In the genomic region with DNA sequence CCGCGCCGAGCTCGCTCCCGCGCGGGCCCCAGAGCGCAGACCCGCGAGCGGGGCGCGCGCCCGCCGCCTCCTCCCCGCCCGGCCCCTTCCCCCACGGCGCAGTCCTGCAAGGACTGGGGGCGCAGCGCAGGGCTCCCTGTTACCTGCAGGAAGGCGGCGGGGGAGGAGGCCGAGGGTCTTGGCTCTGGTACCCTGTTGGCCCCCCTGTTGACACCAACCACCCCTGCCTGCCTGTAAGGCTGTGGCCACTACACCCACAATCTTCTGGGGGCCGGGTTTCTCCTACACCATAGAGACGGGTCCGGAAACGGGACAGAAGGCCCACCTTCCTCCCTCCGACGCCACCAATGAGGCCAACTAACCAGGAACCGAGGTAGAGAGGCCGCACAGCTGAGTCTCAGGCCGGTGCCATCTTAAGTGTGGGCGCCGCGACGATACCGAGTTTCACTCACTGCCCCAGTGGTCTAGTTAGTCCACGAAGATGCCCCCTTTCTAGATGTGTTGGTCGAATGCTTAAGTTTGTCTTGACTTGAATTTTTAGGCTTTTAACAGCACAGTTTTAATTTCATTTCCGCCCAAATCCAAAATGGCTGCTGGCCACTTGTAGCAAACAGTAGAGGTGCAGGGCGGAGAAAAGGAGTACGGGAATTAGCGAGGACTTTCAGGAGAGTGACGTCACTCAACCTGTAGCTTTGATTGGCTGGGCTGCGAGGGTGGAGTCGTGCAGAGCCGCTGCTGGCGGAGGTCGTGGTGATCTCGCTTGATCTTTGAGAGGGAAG, we compare ENCODE assay signal across 8 cellular contexts. TPM values are rescaled to one million over a fixed set of nuclear protein-coding genes. Genes with fewer than 3 reads are reported as not detected.
DNase-seq lines count a peak whose midpoint lies in the region; ATAC-seq and TF ChIP-seq lines count a peak whose summit lies in the region.

Gene SCYL3, minus strand, starts transcription at position 252 of the 779 bp plus-strand sequence. CDS start 5,056 bp downstream, outside the sequence.

- peak within 1 kb of the TSS; percentile 100 for H3K27ac Mint-ChIP-seq in natural killer cell

- peaks cover under 1% of the 10 kb centered on the region; the same call in 1 of the 2 replicates for H3K36me3 ChIP-seq in RWPE2 (ENCODE audit: low read depth)

- ATAC-seq in RWPE2 (ENCODE audit: low read depth) (peak; percentile 94), natural killer cell (peak; percentile 84 to 95 (median 87))

- peak within 1 kb of the TSS; percentile 62 for H3K4me3 ChIP-seq in RWPE2 (ENCODE audit: severe bottlenecking)

- H3K36me3 Mint-ChIP-seq in natural killer cell, result no peaks in the 10 kb centered on the region

- intact Hi-C loops in natural killer cell (cut with micrococcal nuclease), result loop anchor here (1.0 to 5.0 kb wide), 7 partner anchors 99 to 1957 kb away; partner anchors contain the start of genes DCAF6, GORAB, KIFAP3 and METTL13

- peak; percentile 98 for DNase-seq in EH (ENCODE audit: low read depth)
- peak; percentile 98 for DNase-seq in H4 (ENCODE audit: low spot score)
- DNase-seq in LoVo (ENCODE audit: low spot score), result peak; percentile 95
- peak; percentile 94 for DNase-seq in RWPE2 (ENCODE audit: low spot score)
- DNase-seq in activated T-helper 9 cell treated with anti-CD3 and anti-CD28 coated beads, Interleukin-2, amount 50 U/mL, for 16 hours (ENCODE audit: low read depth), result peak; percentile 82
- DNase-seq in fibroblast of peridontal ligament (ENCODE audit: extremely low read depth), result peak; percentile 99
- peak; percentile 84 for DNase-seq in natural killer cell
- DNase-seq in stimulated activated naive CD4-positive, alpha-beta T cell treated with Interleukin-2 at 50 U/mL for 16 hours (lab: John Stamatoyannopoulos, UW), result peak; percentile 88

- peak within 1 kb of the TSS; percentile 67 for H3K27ac ChIP-seq in RWPE2 (ENCODE audit: poor library complexity, severe bottlenecking)

- peak within 1 kb of the TSS; percentile 94 for H3K4me3 Mint-ChIP-seq in natural killer cell

- H3K9me3 Mint-ChIP-seq in natural killer cell, result no peaks in the 10 kb centered on the region

- peaks cover 8 to 12% of the 10 kb centered on the region in 2 donors for H3K27me3 Mint-ChIP-seq in natural killer cell (ENCODE audit: low read depth in 2 of 2)

- no peaks in the 10 kb centered on the region for H3K27me3 ChIP-seq in RWPE2 (ENCODE audit: insufficient read depth, poor library complexity, severe bottlenecking)

- TF ChIP-seq CTCF in RWPE2 (IDR thresholded peaks at IDR 0.05; ENCODE audit: poor library complexity, severe bottlenecking) (no peak), natural killer cell (IDR thresholded peaks at IDR 0.05) (no peak)

- peaks cover 20% of the 10 kb centered on the region for H3K4me1 ChIP-seq in RWPE2 (ENCODE audit: insufficient read depth, poor library complexity, severe bottlenecking)

- no peaks in the 10 kb centered on the region for H3K9me3 ChIP-seq in RWPE2 (ENCODE audit: severe bottlenecking)

- H3K4me1 Mint-ChIP-seq in natural killer cell, result peaks cover 46 to 49% of the 10 kb centered on the region in 2 donors

RNA-seq across cellular contexts. Expression of gene SCYL3, which starts in this region (rescaled TPM):
- 5.9 and 6.0 TPM in 2 replicates for total RNA-seq in H4 (2014; rRNA removed; shearing (Covaris generic))
- 10 to 100 TPM in 1 of 3 donors, 1 to 10 TPM in 2; 6.0 to 12.3 (median 7.0) TPM for total RNA-seq in natural killer cell

Comparison
In these comparisons a context has a peak if more than half of its experiments do, and no peak if none do; other contexts are left out.
1. Peak in every context shown above with its lines: DNase-seq, ATAC-seq, H3K4me3 ChIP-seq and H3K27ac ChIP-seq.